1 cellular context compared by ENCODE assay signal in the genomic region with DNA sequence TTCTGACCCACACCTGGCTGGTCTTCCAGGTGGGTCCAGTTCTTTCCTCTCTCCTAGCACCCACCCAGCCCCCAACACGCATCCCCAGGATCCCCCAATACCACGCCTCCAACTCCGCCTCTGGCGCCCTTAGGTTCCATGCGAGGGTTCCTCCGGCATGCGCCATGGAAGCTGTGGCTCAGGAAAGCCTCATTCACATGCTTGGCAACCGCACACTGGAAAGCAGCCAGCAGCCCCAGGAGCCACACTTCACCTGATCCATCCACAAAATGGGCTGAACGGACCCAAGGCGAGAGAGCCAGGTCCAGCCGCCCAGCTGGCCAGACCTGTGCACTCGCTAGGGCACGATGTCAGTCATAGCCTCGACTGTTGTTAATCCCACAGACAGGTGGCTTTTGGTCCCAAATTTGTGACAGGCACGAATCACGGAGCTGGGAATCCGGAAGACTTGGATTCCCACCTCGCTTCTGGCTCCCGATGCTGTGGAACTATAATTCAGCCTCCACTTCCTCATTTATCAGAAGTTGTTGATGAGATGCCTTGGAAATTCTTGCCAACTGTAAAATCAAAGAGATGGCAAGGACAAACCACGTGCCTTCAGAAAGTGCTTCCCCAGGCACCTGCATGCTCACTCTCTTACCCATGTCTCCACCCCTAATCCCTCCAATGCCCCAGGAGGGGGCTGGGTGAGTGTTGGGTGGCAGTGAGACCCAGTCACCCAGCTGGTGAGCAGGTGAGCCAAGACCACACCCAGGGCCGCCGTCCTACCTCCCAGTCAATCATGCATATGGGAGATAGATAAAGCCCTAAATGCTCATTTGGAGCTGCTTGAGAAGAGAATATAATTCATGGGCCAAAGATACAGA.
TF ChIP-seq lines count a peak whose summit lies in the region.

No MANE protein-coding gene starts in this region.

TF ChIP-seq in GM23338, 12 proteins besides CTCF, POLR2A, EP300 and RAD21 (continued from another document):
- TF ChIP-seq, protein P1, sequence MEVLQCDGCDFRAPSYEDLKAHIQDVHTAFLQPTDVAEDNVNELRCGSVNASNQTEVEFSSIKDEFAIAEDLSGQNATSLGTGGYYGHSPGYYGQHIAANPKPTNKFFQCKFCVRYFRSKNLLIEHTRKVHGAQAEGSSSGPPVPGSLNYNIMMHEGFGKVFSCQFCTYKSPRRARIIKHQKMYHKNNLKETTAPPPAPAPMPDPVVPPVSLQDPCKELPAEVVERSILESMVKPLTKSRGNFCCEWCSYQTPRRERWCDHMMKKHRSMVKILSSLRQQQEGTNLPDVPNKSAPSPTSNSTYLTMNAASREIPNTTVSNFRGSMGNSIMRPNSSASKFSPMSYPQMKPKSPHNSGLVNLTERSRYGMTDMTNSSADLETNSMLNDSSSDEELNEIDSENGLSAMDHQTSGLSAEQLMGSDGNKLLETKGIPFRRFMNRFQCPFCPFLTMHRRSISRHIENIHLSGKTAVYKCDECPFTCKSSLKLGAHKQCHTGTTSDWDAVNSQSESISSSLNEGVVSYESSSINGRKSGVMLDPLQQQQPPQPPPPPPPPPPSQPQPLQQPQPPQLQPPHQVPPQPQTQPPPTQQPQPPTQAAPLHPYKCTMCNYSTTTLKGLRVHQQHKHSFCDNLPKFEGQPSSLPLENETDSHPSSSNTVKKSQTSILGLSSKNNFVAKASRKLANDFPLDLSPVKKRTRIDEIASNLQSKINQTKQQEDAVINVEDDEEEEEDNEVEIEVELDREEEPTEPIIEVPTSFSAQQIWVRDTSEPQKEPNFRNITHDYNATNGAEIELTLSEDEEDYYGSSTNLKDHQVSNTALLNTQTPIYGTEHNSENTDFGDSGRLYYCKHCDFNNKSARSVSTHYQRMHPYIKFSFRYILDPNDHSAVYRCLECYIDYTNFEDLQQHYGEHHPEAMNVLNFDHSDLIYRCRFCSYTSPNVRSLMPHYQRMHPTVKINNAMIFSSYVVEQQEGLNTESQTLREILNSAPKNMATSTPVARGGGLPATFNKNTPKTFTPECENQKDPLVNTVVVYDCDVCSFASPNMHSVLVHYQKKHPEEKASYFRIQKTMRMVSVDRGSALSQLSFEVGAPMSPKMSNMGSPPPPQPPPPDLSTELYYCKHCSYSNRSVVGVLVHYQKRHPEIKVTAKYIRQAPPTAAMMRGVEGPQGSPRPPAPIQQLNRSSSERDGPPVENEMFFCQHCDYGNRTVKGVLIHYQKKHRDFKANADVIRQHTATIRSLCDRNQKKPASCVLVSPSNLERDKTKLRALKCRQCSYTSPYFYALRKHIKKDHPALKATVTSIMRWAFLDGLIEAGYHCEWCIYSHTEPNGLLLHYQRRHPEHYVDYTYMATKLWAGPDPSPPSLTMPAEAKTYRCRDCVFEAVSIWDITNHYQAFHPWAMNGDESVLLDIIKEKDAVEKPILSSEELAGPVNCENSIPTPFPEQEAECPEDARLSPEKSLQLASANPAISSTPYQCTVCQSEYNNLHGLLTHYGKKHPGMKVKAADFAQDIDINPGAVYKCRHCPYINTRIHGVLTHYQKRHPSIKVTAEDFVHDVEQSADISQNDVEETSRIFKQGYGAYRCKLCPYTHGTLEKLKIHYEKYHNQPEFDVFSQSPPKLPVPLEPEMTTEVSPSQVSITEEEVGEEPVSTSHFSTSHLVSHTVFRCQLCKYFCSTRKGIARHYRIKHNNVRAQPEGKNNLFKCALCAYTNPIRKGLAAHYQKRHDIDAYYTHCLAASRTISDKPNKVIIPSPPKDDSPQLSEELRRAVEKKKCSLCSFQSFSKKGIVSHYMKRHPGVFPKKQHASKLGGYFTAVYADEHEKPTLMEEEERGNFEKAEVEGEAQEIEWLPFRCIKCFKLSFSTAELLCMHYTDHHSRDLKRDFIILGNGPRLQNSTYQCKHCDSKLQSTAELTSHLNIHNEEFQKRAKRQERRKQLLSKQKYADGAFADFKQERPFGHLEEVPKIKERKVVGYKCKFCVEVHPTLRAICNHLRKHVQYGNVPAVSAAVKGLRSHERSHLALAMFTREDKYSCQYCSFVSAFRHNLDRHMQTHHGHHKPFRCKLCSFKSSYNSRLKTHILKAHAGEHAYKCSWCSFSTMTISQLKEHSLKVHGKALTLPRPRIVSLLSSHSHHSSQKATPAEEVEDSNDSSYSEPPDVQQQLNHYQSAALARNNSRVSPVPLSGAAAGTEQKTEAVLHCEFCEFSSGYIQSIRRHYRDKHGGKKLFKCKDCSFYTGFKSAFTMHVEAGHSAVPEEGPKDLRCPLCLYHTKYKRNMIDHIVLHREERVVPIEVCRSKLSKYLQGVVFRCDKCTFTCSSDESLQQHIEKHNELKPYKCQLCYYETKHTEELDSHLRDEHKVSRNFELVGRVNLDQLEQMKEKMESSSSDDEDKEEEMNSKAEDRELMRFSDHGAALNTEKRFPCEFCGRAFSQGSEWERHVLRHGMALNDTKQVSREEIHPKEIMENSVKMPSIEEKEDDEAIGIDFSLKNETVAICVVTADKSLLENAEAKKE (CRISPR knock-in tag; IDR thresholded peaks at IDR 0.05), result no peak
- TF ChIP-seq POLR2AphosphoS5 (IDR thresholded peaks at IDR 0.05; ENCODE audit: low read depth) (no peak), CREB1 (CRISPR knock-in tag; IDR thresholded peaks at IDR 0.05; ENCODE audit: low read depth) (no peak), ZNF114 (CRISPR knock-in tag; IDR thresholded peaks at IDR 0.05) (no peak), EZH2 (IDR thresholded peaks at IDR 0.05; ENCODE audit: low read depth, unreplicated experiment) (no peak), JUNB (IDR thresholded peaks at IDR 0.05; ENCODE audit: unreplicated experiment) (no peak), EZH2phosphoT487 (IDR thresholded peaks at IDR 0.05; ENCODE audit: unreplicated experiment) (no peak)
